ENCODE assay signal across 7 cellular contexts in the genomic region with DNA sequence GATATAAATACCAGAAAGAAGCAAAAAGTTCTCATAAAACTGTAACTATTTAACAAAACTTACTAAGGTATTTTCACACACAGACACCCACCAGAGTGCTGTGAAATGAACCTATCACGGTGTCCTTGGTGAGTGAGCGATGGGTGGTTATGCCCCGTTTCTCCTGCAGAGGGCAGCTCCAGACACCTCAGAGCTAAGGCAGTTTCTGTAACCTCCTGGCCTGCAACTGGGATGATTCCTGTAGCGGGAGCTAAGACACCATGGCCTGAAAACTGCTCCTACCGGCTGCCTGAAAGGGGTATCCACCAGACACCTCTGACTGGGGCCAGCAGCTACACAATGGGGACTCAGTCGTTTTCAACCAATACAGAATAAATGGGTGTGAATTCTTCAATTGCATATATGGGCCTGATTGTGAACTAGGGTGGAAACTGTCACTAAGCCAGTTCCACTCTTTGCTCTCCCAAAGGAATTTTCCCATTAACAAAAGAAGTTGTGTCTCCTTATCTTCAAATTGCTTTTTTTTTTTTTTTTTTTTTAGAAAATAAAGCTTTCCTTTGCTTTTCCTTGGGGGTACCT.
DNase-seq lines count a peak whose midpoint lies in the region; ATAC-seq and TF ChIP-seq lines count a peak whose summit lies in the region.

No MANE protein-coding gene starts in this region.

- no peaks in the 10 kb centered on the region for H3K36me3 ChIP-seq in NT2/D1 (ENCODE audit: insufficient read depth, insufficient read length, low read length)
- no peaks in the 10 kb centered on the region for H3K36me3 ChIP-seq in lower lobe of right lung

- no peaks in the 10 kb centered on the region for H3K9me3 ChIP-seq in NT2/D1 (ENCODE audit: insufficient read depth, low read length)
- H3K9me3 ChIP-seq in lower lobe of right lung, result no peaks in the 10 kb centered on the region

- no peak overlapping the region for H3K9ac ChIP-seq in NT2/D1 (ENCODE audit: insufficient read length, low read depth)

- peak; percentile 53 for TF ChIP-seq CTCF in lower lobe of right lung (IDR thresholded peaks at IDR 0.05)

- H3K4me3 ChIP-seq in NT2/D1 (ENCODE audit: insufficient read length, low read depth), result no peak overlapping the region
- H3K4me3 ChIP-seq in lower lobe of right lung, result no peak overlapping the region

- no peak overlapping the region for H3K27ac ChIP-seq in lower lobe of right lung

- H3K27me3 ChIP-seq in NT2/D1 (ENCODE audit: insufficient read depth, insufficient read length) (no peaks in the 10 kb centered on the region), lower lobe of right lung (ENCODE audit: low read depth) (no peaks in the 10 kb centered on the region)

- H3K4me1 ChIP-seq in NT2/D1 (ENCODE audit: insufficient read depth, insufficient read length) (no peaks in the 10 kb centered on the region), lower lobe of right lung (no peaks in the 10 kb centered on the region)

- DNase-seq in G401 (ENCODE audit: low spot score) (peak; percentile 25), NT2/D1 (ENCODE audit: low read depth, low spot score) (peak; percentile 63), astrocyte of the hippocampus (ENCODE audit: low read depth, low spot score) (peak; percentile 45), lower lobe of right lung (peak; percentile 46), activated gamma-delta T cell (lab: John Stamatoyannopoulos, UW) (no peak)

- in situ Hi-C loops in G401 (cut with HindIII; ENCODE audit: low sequenced_read_pairs), result no loop called here

- ATAC-seq in GM19395 (IDR thresholded peaks at IDR 0.05; ENCODE audit: unreplicated experiment) (peak; percentile 98), HG03354 (IDR thresholded peaks at IDR 0.05; ENCODE audit: poor library complexity, severe bottlenecking, unreplicated experiment) (peak; percentile 99), lower lobe of right lung (peak; percentile 69 to 72)

- intact Hi-C loops in lower lobe of right lung (cut with DNase I), result no loop called here
